17 cellular contexts compared by ENCODE assay signal in the genomic region with DNA sequence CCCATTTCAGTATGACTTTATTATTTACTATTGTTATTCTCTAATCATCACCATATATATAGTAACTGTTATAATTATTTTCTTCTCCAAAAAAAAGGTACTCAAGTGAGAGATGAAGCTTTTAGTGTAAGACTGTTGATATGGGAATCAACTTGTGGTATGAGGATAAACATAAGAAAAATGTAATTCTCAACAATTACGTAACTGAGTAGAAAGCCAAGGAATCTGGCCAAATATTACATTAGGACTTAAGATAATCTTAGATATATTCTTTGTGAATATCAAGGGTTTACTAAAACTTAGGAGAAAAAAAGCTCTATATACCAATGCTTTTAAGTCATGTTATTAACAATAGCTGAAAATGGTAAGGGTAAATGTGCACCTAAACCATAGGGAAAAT.
"Had no signal": no experiment of that assay in that cellular context is flagged by ENCODE, and none has a peak within 500 bp of the region (broad histone marks: within the 10 kb centered on the region; RNA-seq: fewer than 3 reads in every experiment).

No MANE protein-coding gene starts in this region.

- H3K4me3 Mint-ChIP-seq: immature natural killer cell, naive B cell, nephron had no signal

- H3K9me3 ChIP-seq: colonic mucosa, esophagus squamous epithelium, psoas muscle had no signal

- ATAC-seq: foreskin keratinocyte, left colon, left ventricle myocardium superior, psoas muscle, sciatic nerve had no signal

- H3K4me3 ChIP-seq: colonic mucosa, esophagus squamous epithelium, psoas muscle, skin epidermis had no signal

- H3K27me3 Mint-ChIP-seq: naive B cell had no signal

- H3K4me1 Mint-ChIP-seq: nephron had no signal

- H3K9me3 Mint-ChIP-seq: immature natural killer cell, naive B cell, nephron had no signal

- H3K27ac ChIP-seq: colonic mucosa, esophagus squamous epithelium, foreskin keratinocyte, psoas muscle, skin epidermis had no signal

- H3K27me3 ChIP-seq: colonic mucosa, esophagus squamous epithelium, foreskin keratinocyte had no signal

- H3K27ac Mint-ChIP-seq: naive B cell, nephron had no signal

- DNase-seq: cerebellar nuclear complex; colonic mucosa; dermis blood vessel endothelial cell; esophagus squamous epithelium; foreskin keratinocyte; immature natural killer cell; left colon; left ventricle myocardium superior; mesendoderm; naive B cell; psoas muscle; retina; stimulated activated CD4-positive, alpha-beta T cell treated with anti-CD3 and anti-CD28 coated beads, Interleukin-12 subunit alpha, Interleukin-12 subunit beta, amount 100 ng/mL, for 4 hours; stimulated activated naive CD4-positive, alpha-beta T cell treated with Interleukin-2 at 50 U/mL for 16 hours had no signal

- H3K4me1 ChIP-seq: colonic mucosa, esophagus squamous epithelium, foreskin keratinocyte, psoas muscle had no signal
